29 cellular contexts compared by ENCODE assay signal in the genomic region with DNA sequence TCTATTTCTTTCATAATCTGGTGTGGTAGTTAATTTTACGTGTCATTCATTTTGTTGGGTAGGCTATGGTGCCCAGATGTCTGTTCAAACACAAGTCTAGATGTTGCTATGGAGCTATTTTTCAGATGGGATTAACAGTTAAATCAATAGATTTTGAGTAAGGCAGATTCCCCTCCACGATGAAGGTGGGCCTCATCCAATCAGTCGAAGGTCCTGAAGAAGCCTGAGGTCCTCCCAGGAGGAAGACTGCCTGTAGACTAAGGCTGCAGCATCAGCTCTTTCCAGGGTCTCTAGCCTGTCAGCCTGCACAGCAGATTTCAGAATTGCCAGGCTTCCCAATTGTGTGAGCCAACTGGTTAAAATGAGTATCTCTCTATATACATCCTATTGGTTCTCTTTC.
"Had no signal": no experiment of that assay in that cellular context is flagged by ENCODE, and none has a peak within 500 bp of the region (broad histone marks: within the 10 kb centered on the region; RNA-seq: fewer than 3 reads in every experiment).

No MANE protein-coding gene starts in this region.

- H3K4me2 ChIP-seq: hepatocyte had no signal

- ATAC-seq: effector memory CD8-positive, alpha-beta T cell; esophagus mucosa; foreskin keratinocyte; gastrocnemius medialis; gastroesophageal sphincter; heart left ventricle; heart right ventricle had no signal

- H3K36me3 ChIP-seq: colonic mucosa, esophagus muscularis mucosa, esophagus squamous epithelium, gastrocnemius medialis, gastroesophageal sphincter, heart left ventricle, heart right ventricle had no signal

- H3K9me3 ChIP-seq: colonic mucosa, esophagus muscularis mucosa, esophagus squamous epithelium, gastrocnemius medialis, gastroesophageal sphincter, heart left ventricle, heart right ventricle had no signal

- DNase-seq: colonic mucosa; cortex of kidney; dermis blood vessel endothelial cell; dorsolateral prefrontal cortex; effector CD4-positive, alpha-beta T cell; effector CD8-positive, alpha-beta T cell; effector memory CD4-positive, alpha-beta T cell; effector memory CD8-positive, alpha-beta T cell; endodermal cell; erythroblast; esophagus squamous epithelium; foreskin fibroblast; foreskin keratinocyte; foreskin melanocyte; gastrocnemius medialis; head of caudate nucleus; heart left ventricle; heart right ventricle had no signal

- FAIRE-seq: colon, endometrium, endothelial cell of umbilical vein, frontal cortex had no signal

- H3K4me3 ChIP-seq: colonic mucosa, coronary artery, dorsolateral prefrontal cortex, esophagus muscularis mucosa, esophagus squamous epithelium, gastrocnemius medialis, gastroesophageal sphincter, heart left ventricle, heart right ventricle, hepatocyte had no signal

- H3K4me3 Mint-ChIP-seq: dendritic cell treated with granulocyte-macrophage colony-stimulating factor and Interleukin-4, amounts not matched to agents 40 ng/mL and 50 ng/mL, for 4 days; effector memory CD8-positive, alpha-beta T cell; endodermal cell had no signal

- H2AFZ ChIP-seq: hepatocyte had no signal

- H3K79me2 ChIP-seq: hepatocyte had no signal

- H3K27ac Mint-ChIP-seq: dendritic cell treated with granulocyte-macrophage colony-stimulating factor and Interleukin-4, amounts not matched to agents 40 ng/mL and 50 ng/mL, for 4 days; effector memory CD8-positive, alpha-beta T cell; endodermal cell had no signal

- H3K4me1 ChIP-seq: colonic mucosa, esophagus muscularis mucosa, esophagus squamous epithelium, foreskin keratinocyte, gastrocnemius medialis, gastroesophageal sphincter, heart left ventricle, heart right ventricle had no signal

- H3K27me3 Mint-ChIP-seq: dendritic cell treated with granulocyte-macrophage colony-stimulating factor and Interleukin-4, amounts not matched to agents 40 ng/mL and 50 ng/mL, for 4 days; effector memory CD8-positive, alpha-beta T cell had no signal

- H3K9me3 Mint-ChIP-seq: endodermal cell had no signal

- H3K27me3 ChIP-seq: colonic mucosa, dorsolateral prefrontal cortex, esophagus muscularis mucosa, esophagus squamous epithelium, foreskin keratinocyte, gastrocnemius medialis, gastroesophageal sphincter, heart left ventricle, heart right ventricle, hepatocyte had no signal

- H3K27ac ChIP-seq: colonic mucosa, coronary artery, dorsolateral prefrontal cortex, epithelial cell of prostate, esophagus muscularis mucosa, esophagus squamous epithelium, foreskin keratinocyte, gastrocnemius medialis, gastroesophageal sphincter, heart left ventricle, heart right ventricle, hepatocyte had no signal
